8 cellular contexts compared by ENCODE assay signal in the genomic region with DNA sequence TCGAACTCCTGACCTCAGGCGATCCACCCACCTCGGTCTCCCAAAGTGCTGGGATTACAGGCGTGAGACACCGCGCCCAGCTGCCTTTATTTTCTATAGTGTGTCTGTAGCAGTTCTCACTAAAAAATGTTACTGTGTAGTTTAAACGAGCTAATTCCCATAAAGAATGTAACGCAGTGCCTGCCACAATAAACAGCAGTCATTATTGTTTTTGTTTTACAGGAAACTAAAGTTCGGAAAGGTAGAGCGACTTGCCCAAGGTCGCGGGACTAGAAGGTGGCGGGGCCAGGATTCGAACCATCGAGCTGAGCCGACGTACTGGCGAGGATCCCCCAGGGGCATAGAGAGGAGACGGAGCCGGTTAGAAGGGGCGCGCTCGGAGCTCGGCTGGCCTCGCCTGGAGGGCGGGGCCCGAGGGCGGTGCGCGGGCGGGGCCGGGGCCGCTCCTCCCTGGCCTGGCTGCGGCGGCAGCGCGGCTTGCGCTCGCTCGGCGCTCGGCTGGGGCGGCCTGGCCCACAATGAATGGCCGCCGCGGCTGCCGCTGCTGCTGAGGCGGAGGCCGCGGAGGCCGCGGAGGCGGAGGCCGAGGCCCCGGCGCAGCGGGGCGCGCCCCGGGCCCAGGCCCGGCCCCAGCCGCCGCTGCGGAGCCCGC. TPM values are rescaled to one million over a fixed set of nuclear protein-coding genes. Genes with fewer than 3 reads are reported as not detected.
DNase-seq lines count a peak whose midpoint lies in the region; ATAC-seq and TF ChIP-seq lines count a peak whose summit lies in the region.

A gene (plus strand): TSS at position 493 of the 652 bp plus-strand sequence. CDS start 16,944 bp downstream, outside the sequence.

- peak; percentile 55 for ATAC-seq in GM21576 (IDR thresholded peaks at IDR 0.05; ENCODE audit: unreplicated experiment)
- peak; percentile 75 for ATAC-seq in activated T-helper 17 cell treated with anti-CD3 and anti-CD28 coated beads, Interleukin-2, amount 50 U/mL, for 72 hours (replicated peaks)
- ATAC-seq in natural killer cell, result peak; percentile 77 to 92 (median 81)

- BruUV-seq in Calu3 (replicated peaks; lab: Mats Ljungman, UMichigan), result no TSS peak

- intact Hi-C loops in Calu3 (cut with micrococcal nuclease; ENCODE audit: unreplicated experiment), result no loop called here
- intact Hi-C loops in natural killer cell (cut with micrococcal nuclease), result loop anchor here (2.0 kb wide), 1 partner anchor 15 kb away; a partner anchor contains a TSS

- CTCF ChIA-PET in Calu3 (lab: Charles Lee), result interaction anchor here (0.6 kb wide), 1 partner anchor 32 kb away, joined by 4 read pairs; a partner anchor contains a TSS

- peak within 1 kb of the TSS; percentile 85 for H3K4me3 Mint-ChIP-seq in Calu3 (ENCODE audit: low read depth, unreplicated experiment)
- H3K4me3 Mint-ChIP-seq in activated T-helper 17 cell treated with anti-CD3 and anti-CD28 coated beads, Interleukin-2, amount 50 U/mL, for 72 hours, result peak within 1 kb of the TSS; percentile 86
- H3K4me3 Mint-ChIP-seq in natural killer cell, result peak within 1 kb of the TSS; percentile 99

- TF ChIP-seq CTCF in Calu3 (IDR thresholded peaks at IDR 0.05; ENCODE audit: unreplicated experiment) (no peak), fibroblast of mammary gland (conservative IDR thresholded peaks at IDR 0.05; ENCODE audit: control insufficient read depth, insufficient read depth, low read depth, low read length) (no peak), natural killer cell (IDR thresholded peaks at IDR 0.05) (no peak)

- H3K27me3 Mint-ChIP-seq in Calu3 (ENCODE audit: unreplicated experiment) (no peaks in the 10 kb centered on the region), natural killer cell (ENCODE audit: low read depth in 2 of 2) (no peaks in the 10 kb centered on the region)
- H3K27me3 Mint-ChIP-seq in activated T-helper 17 cell treated with anti-CD3 and anti-CD28 coated beads, Interleukin-2, amount 50 U/mL, for 72 hours, result no peaks in the 10 kb centered on the region

- peak within 1 kb of the TSS; percentile 91 for H3K27ac ChIP-seq in KOPT-K1 (ENCODE audit: low read depth, low read length, poor library complexity, severe bottlenecking)

- DNase-seq in Calu3, result peak; percentile 89
- peak; percentile 94 for DNase-seq in RPMI8226
- peak; percentile 82 for DNase-seq in fibroblast of mammary gland (ENCODE audit: low read depth)
- DNase-seq in natural killer cell, result peak; percentile 86
- DNase-seq in stimulated activated naive CD4-positive, alpha-beta T cell (lab: John Stamatoyannopoulos, UW), result peak; percentile 78 to 88 (median 80)

- no peaks in the 10 kb centered on the region for H3K9me3 ChIP-seq in KOPT-K1 (ENCODE audit: insufficient read depth, low read length, poor library complexity, severe bottlenecking)

- peak within 1 kb of the TSS; percentile 98 for H3K4me3 ChIP-seq in fibroblast of mammary gland (ENCODE audit: control insufficient read depth, low read depth, low read length)

- no peak within 1 kb of the TSS for H3K27ac Mint-ChIP-seq in Calu3 (ENCODE audit: unreplicated experiment)
- H3K27ac Mint-ChIP-seq in activated T-helper 17 cell treated with anti-CD3 and anti-CD28 coated beads, Interleukin-2, amount 50 U/mL, for 72 hours, result peak within 1 kb of the TSS; percentile 85
- peak within 1 kb of the TSS; percentile 88 to 93 for H3K27ac Mint-ChIP-seq in natural killer cell

- peaks cover 16% of the 10 kb centered on the region for H3K4me1 Mint-ChIP-seq in Calu3 (ENCODE audit: low read depth, unreplicated experiment)
- H3K4me1 Mint-ChIP-seq in activated T-helper 17 cell treated with anti-CD3 and anti-CD28 coated beads, Interleukin-2, amount 50 U/mL, for 72 hours, result peaks cover 29% of the 10 kb centered on the region
- peaks cover 51 to 65% of the 10 kb centered on the region in 2 donors for H3K4me1 Mint-ChIP-seq in natural killer cell

- peaks cover 52% of the 10 kb centered on the region for H3K36me3 ChIP-seq in KOPT-K1 (ENCODE audit: insufficient read depth, low read length)

- H3K36me3 Mint-ChIP-seq in Calu3 (ENCODE audit: insufficient read depth, unreplicated experiment) (peaks cover 46% of the 10 kb centered on the region), natural killer cell (no peaks in the 10 kb centered on the region)
- peaks cover 78% of the 10 kb centered on the region for H3K36me3 Mint-ChIP-seq in activated T-helper 17 cell treated with anti-CD3 and anti-CD28 coated beads, Interleukin-2, amount 50 U/mL, for 72 hours (ENCODE audit: low read depth)

- H3K9me3 Mint-ChIP-seq in Calu3 (ENCODE audit: low read depth, unreplicated experiment) (no peaks in the 10 kb centered on the region), natural killer cell (no peaks in the 10 kb centered on the region)
- H3K9me3 Mint-ChIP-seq in activated T-helper 17 cell treated with anti-CD3 and anti-CD28 coated beads, Interleukin-2, amount 50 U/mL, for 72 hours, result no peaks in the 10 kb centered on the region

RNA-seq across cellular contexts. Expression of the gene that starts here (rescaled TPM):
- total RNA-seq in Calu3 (2022) (80.9 and 83.1 TPM in 2 replicates), natural killer cell (10 to 100 TPM; 41.2 to 48.7 (median 43.4) TPM)
- total RNA-seq in activated T-helper 17 cell treated with anti-CD3 and anti-CD28 coated beads, Interleukin-2, amount 50 U/mL, for 72 hours, result 10 to 100 TPM; 70.8 to 80.6 TPM

Comparison
In these comparisons a context has a peak if more than half of its experiments do, and no peak if none do; other contexts are left out.
1. Peak in every context shown above with its lines: DNase-seq, ATAC-seq, H3K4me3 ChIP-seq and H3K27ac ChIP-seq.